In genomic region chr19:50203281-50204080, GRCh38 we compare ENCODE assay signal across 9 cellular contexts. TPM values are rescaled to one million over a fixed set of nuclear protein-coding genes. Genes with fewer than 3 reads are reported as not detected.
DNase-seq lines count a peak whose midpoint lies in the region; ATAC-seq, FAIRE-seq and TF ChIP-seq lines count a peak whose summit lies in the region.
"Had no signal": no experiment of that assay in that cellular context is flagged by ENCODE, and none has a peak within 500 bp of the region (broad histone marks: within the 10 kb centered on the region; RNA-seq: fewer than 3 reads in every experiment).

Gene MYH14 (plus strand): TSS chr19:50203622. CDS start chr19:50210366, 6,744 bp downstream.

- no peaks in the 10 kb centered on the region; the same call in 1 of the 2 replicates for H3K4me1 ChIP-seq in Panc1 (ENCODE audit: control insufficient read depth, insufficient read depth, low read length)
- H3K4me1 ChIP-seq in muscle layer of duodenum (ENCODE audit: control insufficient read depth in 1 of 2, insufficient read depth in 2 of 2, low read length in 2 of 2): peaks cover 0 to 27% of the 10 kb centered on the region in 2 donors

- H3K36me3 ChIP-seq in Panc1 (ENCODE audit: control insufficient read depth, insufficient read depth, low read length) (no peaks in the 10 kb centered on the region), muscle layer of duodenum (ENCODE audit: control insufficient read depth in 1 of 2, insufficient read depth in 2 of 2, low read length in 2 of 2) (no peaks in the 10 kb centered on the region)

- intact Hi-C loops in Panc1 (cut with micrococcal nuclease; ENCODE audit: unreplicated experiment): no loop called here

- no TSS peak for BruUV-seq in Panc1 (replicated peaks; lab: Mats Ljungman, UMichigan)

- no peak for TF ChIP-seq CTCF in Panc1 (IDR thresholded peaks at IDR 0.05)
- no peak for TF ChIP-seq CTCF in fibroblast of mammary gland (conservative IDR thresholded peaks at IDR 0.05; ENCODE audit: control insufficient read depth, insufficient read depth, low read depth, low read length)
- TF ChIP-seq CTCF in D721Med (IDR thresholded peaks at IDR 0.05; ENCODE audit: insufficient read depth, missing control alignments): no peak

- in situ Hi-C loops in Panc1 (cut with HindIII; ENCODE audit: low pct_unique_long_range_greater_than_20kb, low sequenced_read_pairs): no loop called here

- DNase-seq in activated CD4-positive, alpha-beta T cell treated with anti-CD3 and anti-CD28 coated beads for 48 hours: peak; percentile 51
- no peak for DNase-seq in activated CD4-positive, alpha-beta T cell treated with anti-CD3 and anti-CD28 coated beads for 4 hours
- DNase-seq in Panc1 (ENCODE audit: low read depth, low spot score): peak; percentile 15
- DNase-seq in fibroblast of mammary gland (ENCODE audit: low read depth): peak; percentile 34
- peak; percentile 92 for DNase-seq in ureter (ENCODE audit: low spot score)
- no peak for DNase-seq in D721Med (ENCODE audit: insufficient read length, low spot score)
- DNase-seq: CD4-positive, CD25-positive, alpha-beta regulatory T cell had no signal

- H3K4me3 ChIP-seq in Panc1 (ENCODE audit: low read depth in 2 of 2, low read length in 2 of 2): peak within 1 kb of the TSS; percentile 50 to 51
- no peak within 1 kb of the TSS for H3K4me3 ChIP-seq in fibroblast of mammary gland (ENCODE audit: control insufficient read depth, low read depth, low read length)
- peak within 1 kb of the TSS; percentile 42 to 59 for H3K4me3 ChIP-seq in muscle layer of duodenum (ENCODE audit: low read depth in 1 of 2, low read length in 2 of 2)

- FAIRE-seq in D721Med (lab: Jason Lieb, UNC): no peak

- H3K27me3 ChIP-seq in Panc1 (ENCODE audit: control insufficient read depth, insufficient read depth, low read length): no peaks in the 10 kb centered on the region
- peaks cover 22% of the 10 kb centered on the region for H3K27me3 ChIP-seq in muscle layer of duodenum (ENCODE audit: low read depth, low read length)

- H3K27ac ChIP-seq in Panc1 (ENCODE audit: low read length): peak within 1 kb of the TSS; percentile 51; the same call in 1 of the 2 replicates
- peak within 1 kb of the TSS; percentile 51 for H3K27ac ChIP-seq in muscle layer of duodenum (ENCODE audit: low read length)

- CTCF ChIA-PET in Panc1 (lab: Charles Lee): interaction anchor here (0.6 kb wide), 1 partner anchor 41 kb away, joined by 4 read pairs; no protein-coding TSS in a partner anchor

- no peaks in the 10 kb centered on the region for H3K9me3 ChIP-seq in Panc1 (ENCODE audit: control insufficient read depth, insufficient read depth, low read depth, low read length)
- no peaks in the 10 kb centered on the region for H3K9me3 ChIP-seq in muscle layer of duodenum (ENCODE audit: control insufficient read depth in 1 of 2, low read length in 2 of 2)

- POLR2A ChIA-PET in Panc1 (lab: Charles Lee): interaction anchor here (0.6 kb wide), 1 partner anchor 60 kb away, joined by 3 read pairs; no protein-coding TSS in a partner anchor

- ATAC-seq in Panc1 (peak; percentile 95), GM18517 (IDR thresholded peaks at IDR 0.05; ENCODE audit: unreplicated experiment) (no peak)

RNA-seq across cellular contexts. Expression of gene MYH14, which starts in this region (rescaled TPM):
- 23.8 TPM for total RNA-seq in Panc1 (2021; ENCODE audit: unreplicated experiment)
- 24.8 TPM for polyA plus RNA-seq in Panc1 (2012; ENCODE audit: insufficient read length)
- total RNA-seq in ureter: 134 TPM
- total RNA-seq: CD4-positive, CD25-positive, alpha-beta regulatory T cell had no signal
- polyA plus RNA-seq: CD4-positive, CD25-positive, alpha-beta regulatory T cell had no signal

Comparison
In these comparisons a context has a peak if more than half of its experiments do, and no peak if none do; other contexts are left out.
1. DNase-seq: peak in activated CD4-positive, alpha-beta T cell treated with anti-CD3 and anti-CD28 coated beads for 48 hours (single experiment), Panc1 (single experiment), fibroblast of mammary gland (single experiment) and ureter (single experiment); none in activated CD4-positive, alpha-beta T cell treated with anti-CD3 and anti-CD28 coated beads for 4 hours (0 of 2) and D721Med (single experiment).